In the genomic region with DNA sequence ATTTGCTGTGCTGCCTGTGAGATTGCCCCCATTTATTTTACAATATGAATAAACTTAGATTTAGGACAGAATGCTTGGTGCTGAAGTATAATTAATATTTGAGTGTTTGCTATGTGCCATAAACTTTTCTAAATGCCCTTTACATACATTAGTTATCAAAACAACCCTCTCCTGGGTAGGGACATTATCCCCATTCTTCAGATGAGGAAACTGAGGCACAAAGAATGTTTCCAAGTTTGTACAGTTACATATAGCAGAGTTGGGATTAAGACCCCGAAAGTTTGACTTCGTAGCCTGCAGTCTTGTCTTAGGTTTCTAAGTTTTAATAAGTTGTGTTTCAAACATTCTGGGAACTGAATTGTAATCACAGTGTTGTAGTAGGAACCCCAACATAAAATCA, we compare ENCODE assay signal across 1 cellular context.
TF ChIP-seq lines count a peak whose summit lies in the region.

No MANE protein-coding gene starts in this region.

TF ChIP-seq in HepG2, 621 proteins besides CTCF, POLR2A, EP300 and RAD21:
- TF ChIP-seq NCOR1 (IDR thresholded peaks at IDR 0.05; ENCODE audit: borderline replicate concordance, low read length) = no peak
- TF ChIP-seq ZNF629 (CRISPR knock-in tag; conservative IDR thresholded peaks at IDR 0.05) = peak; percentile 73
- no peak for TF ChIP-seq FOXM1 (CRISPR knock-in tag; IDR thresholded peaks at IDR 0.05)
- TF ChIP-seq ZNF549 (CRISPR knock-in tag; IDR thresholded peaks at IDR 0.05) = no peak
- TF ChIP-seq ZNF646 (CRISPR knock-in tag; IDR thresholded peaks at IDR 0.05) = no peak
